19 cellular contexts compared by ENCODE assay signal in genomic region chr13:75530536-75530935, GRCh38. TPM values are rescaled to one million over a fixed set of nuclear protein-coding genes. Genes with fewer than 3 reads are reported as not detected.
DNase-seq lines count a peak whose midpoint lies in the region; ATAC-seq and TF ChIP-seq lines count a peak whose summit lies in the region.
"Had no signal": no experiment of that assay in that cellular context is flagged by ENCODE, and none has a peak within 500 bp of the region (broad histone marks: within the 10 kb centered on the region; RNA-seq: fewer than 3 reads in every experiment).

No MANE protein-coding gene starts in this region.

- no peaks in the 10 kb centered on the region for H3K9me3 ChIP-seq in CD4-positive, alpha-beta T cell (ENCODE audit: control insufficient read depth, low read length)
- no peaks in the 10 kb centered on the region for H3K9me3 ChIP-seq in body of pancreas
- H3K9me3 ChIP-seq in gastrocnemius medialis, result no peaks in the 10 kb centered on the region
- H3K9me3 ChIP-seq: gastroesophageal sphincter, lower lobe of right lung, upper lobe of left lung had no signal

- peak overlapping the region; percentile 9 for H3K4me3 Mint-ChIP-seq in CD4-positive, alpha-beta T cell
- H3K4me3 Mint-ChIP-seq in mesothelial cell of epicardium, result no peak overlapping the region
- H3K4me3 Mint-ChIP-seq: naive B cell had no signal

- H3K9me3 Mint-ChIP-seq in CD4-positive, alpha-beta T cell, result no peaks in the 10 kb centered on the region
- H3K9me3 Mint-ChIP-seq in mesothelial cell of epicardium, result peaks cover 9% of the 10 kb centered on the region

- 48 to 69% methylated on average over 1 of the region's 1 CpG for WGBS in body of pancreas, 2 donors

- DNase-seq in CD4-positive, alpha-beta T cell, result no peak
- DNase-seq in Kasumi-1 (lab: John Stamatoyannopoulos, UW) (peak; percentile 33 to 37), body of pancreas (no peak), gastrocnemius medialis (no peak), mesothelial cell of epicardium (ENCODE audit: low spot score in 2 of 2, unreplicated experiment in 2 of 2) (no peak)
- DNase-seq: activated CD4-positive, alpha-beta T cell treated with anti-CD3 and anti-CD28 coated beads, Interleukin-2, amount 50 U/mL, for 4 hours; activated gamma-delta T cell treated with Interleukin-2 at 50 U/mL for 16 hours; dermis blood vessel endothelial cell; DMS 273 treated with DMSO at 0.1 percent for 48 hours; lower lobe of right lung; naive B cell; NCI-H1694 treated with DMSO at 0.1 percent for 48 hours; stimulated activated naive CD4-positive, alpha-beta T cell; T-helper 9 cell; upper lobe of left lung had no signal

- TF ChIP-seq POLR2A in body of pancreas (IDR thresholded peaks at IDR 0.05) (no peak), gastrocnemius medialis (IDR thresholded peaks at IDR 0.05) (no peak)

- intact Hi-C loops in CD4-positive, alpha-beta T cell (cut with DNase I, micrococcal nuclease), result no loop called here
- intact Hi-C loops in body of pancreas (cut with DNase I), result no loop called here
- intact Hi-C loops in gastrocnemius medialis (cut with DNase I; ENCODE audit: low total_unique reads), result no loop called here

- H3K4me1 ChIP-seq in body of pancreas, result peaks cover 16% of the 10 kb centered on the region
- no peaks in the 10 kb centered on the region for H3K4me1 ChIP-seq in gastrocnemius medialis
- H3K4me1 ChIP-seq: lower lobe of right lung, upper lobe of left lung had no signal

- TF ChIP-seq CTCF in CD4-positive, alpha-beta T cell (IDR thresholded peaks at IDR 0.05), result no peak
- no peak for TF ChIP-seq CTCF in body of pancreas (IDR thresholded peaks at IDR 0.05)
- no peak for TF ChIP-seq CTCF in gastrocnemius medialis (IDR thresholded peaks at IDR 0.05 in 4 of 5, conservative IDR thresholded peaks at IDR 0.05 in 1 of 5)
- no peak for TF ChIP-seq CTCF in mesothelial cell of epicardium (IDR thresholded peaks at IDR 0.05; ENCODE audit: unreplicated experiment)

- ATAC-seq in CD4-positive, alpha-beta T cell (ENCODE audit: poor library complexity), result no peak
- peak; percentile 57 for ATAC-seq in GM18502 (IDR thresholded peaks at IDR 0.05; ENCODE audit: poor library complexity, unreplicated experiment)
- ATAC-seq in body of pancreas, result peak; percentile 35
- ATAC-seq in gastrocnemius medialis, result no peak
- ATAC-seq in GM21737 (IDR thresholded peaks at IDR 0.05; ENCODE audit: unreplicated experiment), result no peak
- ATAC-seq in GM18861 (IDR thresholded peaks at IDR 0.05; ENCODE audit: unreplicated experiment), result no peak
- ATAC-seq: gastroesophageal sphincter, lower lobe of right lung had no signal

- in situ Hi-C loops in gastrocnemius medialis (cut with MboI; ENCODE audit: low sequenced_read_pairs in 4 of 4), result no loop called here

- POLR2A ChIA-PET in CD4-positive, alpha-beta T cell (lab: Charles Lee), result interaction anchor here (1.2 kb wide), 1 partner anchor 103 kb away, joined by 3 read pairs; no protein-coding TSS in a partner anchor

- peaks cover 67% of the 10 kb centered on the region for H3K4me1 Mint-ChIP-seq in CD4-positive, alpha-beta T cell (ENCODE audit: low read depth)
- peaks cover 9% of the 10 kb centered on the region for H3K4me1 Mint-ChIP-seq in mesothelial cell of epicardium

- peaks cover 87% of the 10 kb centered on the region for H3K36me3 Mint-ChIP-seq in CD4-positive, alpha-beta T cell (ENCODE audit: low read depth)
- H3K36me3 Mint-ChIP-seq in mesothelial cell of epicardium, result peaks cover 27% of the 10 kb centered on the region

- no peaks in the 10 kb centered on the region for H3K27me3 Mint-ChIP-seq in CD4-positive, alpha-beta T cell
- no peaks in the 10 kb centered on the region for H3K27me3 Mint-ChIP-seq in mesothelial cell of epicardium (ENCODE audit: low read depth)
- H3K27me3 Mint-ChIP-seq: naive B cell had no signal

- CTCF ChIA-PET in CD4-positive, alpha-beta T cell (lab: Charles Lee), result no interaction called here

- H3K27me3 ChIP-seq in CD4-positive, alpha-beta T cell (ENCODE audit: control insufficient read depth, insufficient read depth, low read length), result no peaks in the 10 kb centered on the region
- no peaks in the 10 kb centered on the region for H3K27me3 ChIP-seq in body of pancreas
- H3K27me3 ChIP-seq in gastrocnemius medialis, result no peaks in the 10 kb centered on the region
- H3K27me3 ChIP-seq: gastroesophageal sphincter, upper lobe of left lung had no signal

- no peak overlapping the region for H3K27ac ChIP-seq in CD4-positive, alpha-beta T cell (ENCODE audit: low read depth, low read length)
- no peak overlapping the region for H3K27ac ChIP-seq in body of pancreas
- H3K27ac ChIP-seq in gastrocnemius medialis, result no peak overlapping the region
- H3K27ac ChIP-seq: gastroesophageal sphincter, lower lobe of right lung, upper lobe of left lung had no signal

- H3K4me3 ChIP-seq in body of pancreas (no peak overlapping the region), gastrocnemius medialis (no peak overlapping the region)
- H3K4me3 ChIP-seq: gastroesophageal sphincter, lower lobe of right lung, upper lobe of left lung had no signal

- peaks cover 0 to under 1% of the 10 kb centered on the region in 2 donors for H3K36me3 ChIP-seq in body of pancreas (replicated peaks in 1 of 2; ENCODE audit: insufficient read depth in 1 of 2, low read depth in 2 of 2)
- peaks cover 0 to 7% of the 10 kb centered on the region in 2 donors for H3K36me3 ChIP-seq in gastrocnemius medialis

- H3K27ac Mint-ChIP-seq in CD4-positive, alpha-beta T cell, result peak overlapping the region; percentile 65
- H3K27ac Mint-ChIP-seq in mesothelial cell of epicardium, result no peak overlapping the region

RNA-seq across cellular contexts. Expression of gene COMMD6, which starts 7.1 kb away (rescaled TPM):
- 100 to 1,000 TPM; 211 to 217 TPM for total RNA-seq in CD4-positive, alpha-beta T cell
- total RNA-seq in body of pancreas, result 100 to 1,000 TPM in 1 of 2 donors, 1 to 10 TPM in 1; 6.3 to 286 TPM
- total RNA-seq in gastrocnemius medialis, result 10 to 100 TPM; 17.0 to 29.4 (median 20.4) TPM
- total RNA-seq in mesothelial cell of epicardium, result 134 to 143 TPM (median 141 TPM) in 3 replicates

RNA-seq across cellular contexts. Expression of gene UCHL3, which starts 19.1 kb away (rescaled TPM):
- total RNA-seq in CD4-positive, alpha-beta T cell, result 10 to 100 TPM; 16.0 to 17.7 TPM
- 10 to 100 TPM in 1 of 2 donors, 1 to 10 TPM in 1; 2.0 to 20.5 TPM for total RNA-seq in body of pancreas
- 10 to 100 TPM; 40.2 to 67.5 (median 44.2) TPM for total RNA-seq in gastrocnemius medialis
- 28.1 to 30.5 TPM (median 28.5 TPM) in 3 replicates for total RNA-seq in mesothelial cell of epicardium

RNA-seq across cellular contexts. Expression of gene TBC1D4, which starts 48.6 kb away (rescaled TPM):
- 10 to 100 TPM; 37.4 to 42.0 TPM for total RNA-seq in CD4-positive, alpha-beta T cell
- 10 to 100 TPM; 28.3 to 29.7 TPM for total RNA-seq in body of pancreas
- 100 to 1,000 TPM in 3 of 4 donors, 10 to 100 TPM in 1; 49.9 to 279 (median 211) TPM for total RNA-seq in gastrocnemius medialis
- 20.5 to 21.1 TPM (median 21.0 TPM) in 3 replicates for total RNA-seq in mesothelial cell of epicardium

Comparison
In these comparisons a context has a peak if more than half of its experiments do, and no peak if none do; other contexts are left out.
1. ATAC-seq: peak in GM18502 (single experiment) and body of pancreas (single experiment); none in CD4-positive, alpha-beta T cell (single experiment), gastrocnemius medialis (0 of 2), GM21737 (single experiment) and GM18861 (single experiment).
2. DNase-seq: peak in Kasumi-1 (2 of 2); none in CD4-positive, alpha-beta T cell (0 of 10), body of pancreas (0 of 4), gastrocnemius medialis (0 of 2) and mesothelial cell of epicardium (0 of 2).